Comparison of ENCODE assay signal across 8 cellular contexts in the genomic region with DNA sequence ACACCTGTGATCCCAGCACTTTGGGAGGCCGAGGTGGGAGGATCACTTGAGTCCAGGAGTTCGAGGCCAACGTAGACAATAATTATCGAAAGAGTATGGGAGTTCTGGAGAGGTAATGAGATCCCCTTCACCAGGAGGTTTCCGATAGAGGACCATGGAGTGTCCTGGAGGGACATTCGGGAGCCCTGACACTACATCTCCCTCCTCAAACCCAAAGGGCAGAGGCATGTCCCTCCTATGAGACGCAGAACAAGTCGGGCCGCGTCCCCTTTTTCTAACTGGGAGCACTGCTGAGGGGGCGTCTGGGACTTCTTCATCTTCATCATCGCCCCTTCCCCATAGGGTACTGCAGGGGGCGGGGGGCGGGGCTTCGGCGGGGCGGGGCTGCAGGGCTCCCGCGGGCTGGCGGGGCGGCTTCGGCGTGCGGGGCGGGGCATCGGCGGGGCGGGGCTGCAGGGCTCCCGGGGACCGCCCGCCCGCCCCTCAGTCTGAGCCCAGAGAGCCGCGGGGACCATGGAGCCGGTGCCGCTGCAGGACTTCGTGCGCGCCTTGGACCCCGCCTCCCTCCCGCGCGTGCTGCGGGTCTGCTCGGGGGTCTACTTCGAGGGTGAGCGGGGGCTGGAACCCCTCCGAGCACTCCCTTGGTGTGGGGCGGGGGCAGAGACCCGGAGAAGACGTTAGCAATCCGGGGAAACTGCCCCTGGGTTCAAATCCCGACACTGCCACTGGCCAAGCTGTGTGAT. TPM values are rescaled to one million over a fixed set of nuclear protein-coding genes. Genes with fewer than 3 reads are reported as not detected.
DNase-seq lines count a peak whose midpoint lies in the region; ATAC-seq and TF ChIP-seq lines count a peak whose summit lies in the region.

A gene (plus strand): TSS at position 486 of the 743 bp plus-strand sequence. CDS start 28 bp downstream, at position 514.

- WGBS in esophagus squamous epithelium, 2 donors: 45 to 65% methylated on average over 7 to 11 of the region's 53 CpGs

- peak in 2 of 4 donors; percentile 52 to 91 for TF ChIP-seq POLR2A in esophagus squamous epithelium (IDR thresholded peaks at IDR 0.05)

- H3K4me1 Mint-ChIP-seq in activated T-cell treated with anti-CD3 and anti-CD28 coated beads, Interleukin-2, amount 50 U/mL, for 4 hours (ENCODE audit: low read depth): peaks cover 59% of the 10 kb centered on the region
- peaks cover 29 to 70% (median 48%) of the 10 kb centered on the region in 7 donors for H3K4me1 Mint-ChIP-seq in naive thymus-derived CD4-positive, alpha-beta T cell
- H3K4me1 Mint-ChIP-seq in stimulated activated memory B cell treated with anti-CD40 and anti-IgM and Interleukin-4, amounts not matched to agents 10 μg/mL and 1 μg/mL and 100 μg/mL, for 72 hours: peaks cover 65% of the 10 kb centered on the region

- H3K36me3 ChIP-seq in esophagus squamous epithelium: no peaks in the 10 kb centered on the region
- H3K36me3 ChIP-seq in naive thymus-derived CD4-positive, alpha-beta T cell (ENCODE audit: control insufficient read depth in 2 of 3, insufficient read depth in 3 of 3, low read length in 3 of 3): peaks cover 0 to 22% (median 0%) of the 10 kb centered on the region in 3 experiments

- H3K9me3 Mint-ChIP-seq in activated T-cell treated with anti-CD3 and anti-CD28 coated beads, Interleukin-2, amount 50 U/mL, for 4 hours: no peaks in the 10 kb centered on the region
- no peaks in the 10 kb centered on the region for H3K9me3 Mint-ChIP-seq in naive thymus-derived CD4-positive, alpha-beta T cell
- H3K9me3 Mint-ChIP-seq in stimulated activated memory B cell treated with anti-CD40 and anti-IgM and Interleukin-4, amounts not matched to agents 10 μg/mL and 1 μg/mL and 100 μg/mL, for 72 hours: no peaks in the 10 kb centered on the region

- no peak for TF ChIP-seq CTCF in GM20000 (IDR thresholded peaks at IDR 0.05; ENCODE audit: extremely low read depth, missing control alignments)
- TF ChIP-seq CTCF in esophagus squamous epithelium (IDR thresholded peaks at IDR 0.05): no peak

- peak within 1 kb of the TSS; percentile 49 to 77 (median 66) for H3K4me3 ChIP-seq in esophagus squamous epithelium
- H3K4me3 ChIP-seq in naive thymus-derived CD4-positive, alpha-beta T cell (ENCODE audit: low read length): peak within 1 kb of the TSS; percentile 87

- peak within 1 kb of the TSS; percentile 81 to 96 (median 91) for H3K27ac Mint-ChIP-seq in naive thymus-derived CD4-positive, alpha-beta T cell
- H3K27ac Mint-ChIP-seq in stimulated activated memory B cell treated with anti-CD40 and anti-IgM and Interleukin-4, amounts not matched to agents 10 μg/mL and 1 μg/mL and 100 μg/mL, for 72 hours: peak within 1 kb of the TSS; percentile 93

- POLR2A ChIA-PET in naive thymus-derived CD4-positive, alpha-beta T cell (lab: Charles Lee): interaction anchor here (1.0 to 4.2 kb wide), 6 partner anchors 14 to 109 kb away, joined by 3 to 36 read pairs (median 4); no protein-coding TSS in a partner anchor

- DNase-seq in ACHN (peak; percentile 22), GM20000 (ENCODE audit: low spot score) (peak; percentile 93), OCI-M1 (lab: John Stamatoyannopoulos, UW) (peak; percentile 78), esophagus squamous epithelium (lab: John Stamatoyannopoulos, UW) (no peak), NCI-H1105 (lab: John Stamatoyannopoulos, UW) (no peak)
- peak; percentile 75 for DNase-seq in activated T-cell treated with anti-CD3 and anti-CD28 coated beads, Interleukin-2, amount 50 U/mL, for 4 hours
- DNase-seq in naive thymus-derived CD4-positive, alpha-beta T cell: peak; percentile 46 to 81 (median 67)

- H3K27me3 ChIP-seq in esophagus squamous epithelium: no peaks in the 10 kb centered on the region
- H3K27me3 ChIP-seq in naive thymus-derived CD4-positive, alpha-beta T cell (ENCODE audit: control insufficient read depth in 2 of 2, insufficient read depth in 2 of 2, low read length in 2 of 2): no peaks in the 10 kb centered on the region

- CTCF ChIA-PET in naive thymus-derived CD4-positive, alpha-beta T cell (lab: Charles Lee): no interaction called here

- in situ Hi-C loops in ACHN (cut with HindIII; ENCODE audit: low pct_ligation_motif_present, low pct_unique_long_range_greater_than_20kb, low sequenced_read_pairs): no loop called here

- no peaks in the 10 kb centered on the region for H3K27me3 Mint-ChIP-seq in activated T-cell treated with anti-CD3 and anti-CD28 coated beads, Interleukin-2, amount 50 U/mL, for 4 hours (ENCODE audit: low read depth)
- H3K27me3 Mint-ChIP-seq in naive thymus-derived CD4-positive, alpha-beta T cell: no peaks in the 10 kb centered on the region
- H3K27me3 Mint-ChIP-seq in stimulated activated memory B cell treated with anti-CD40 and anti-IgM and Interleukin-4, amounts not matched to agents 10 μg/mL and 1 μg/mL and 100 μg/mL, for 72 hours: no peaks in the 10 kb centered on the region

- peak within 1 kb of the TSS; percentile 58 to 86 (median 76) for H3K27ac ChIP-seq in esophagus squamous epithelium
- H3K27ac ChIP-seq in naive thymus-derived CD4-positive, alpha-beta T cell (ENCODE audit: low read depth, low read length): peak within 1 kb of the TSS; percentile 79

- no peaks in the 10 kb centered on the region for H3K9me3 ChIP-seq in esophagus squamous epithelium
- no peaks in the 10 kb centered on the region for H3K9me3 ChIP-seq in naive thymus-derived CD4-positive, alpha-beta T cell (ENCODE audit: control insufficient read depth in 2 of 3, low read length in 3 of 3)

- intact Hi-C loops in esophagus squamous epithelium (cut with DNase I): no loop called here
- intact Hi-C loops in naive thymus-derived CD4-positive, alpha-beta T cell (cut with micrococcal nuclease): loop anchor here (1.0 to 5.0 kb wide), 5 partner anchors 15 to 681 kb away; a partner anchor contains a TSS

- peak within 1 kb of the TSS; percentile 89 for H3K4me3 Mint-ChIP-seq in activated T-cell treated with anti-CD3 and anti-CD28 coated beads, Interleukin-2, amount 50 U/mL, for 4 hours
- peak within 1 kb of the TSS; percentile 89 to 99 (median 98) for H3K4me3 Mint-ChIP-seq in naive thymus-derived CD4-positive, alpha-beta T cell
- peak within 1 kb of the TSS; percentile 98 for H3K4me3 Mint-ChIP-seq in stimulated activated memory B cell treated with anti-CD40 and anti-IgM and Interleukin-4, amounts not matched to agents 10 μg/mL and 1 μg/mL and 100 μg/mL, for 72 hours

- H3K4me1 ChIP-seq in esophagus squamous epithelium: peaks cover 0 to 48% (median 26%) of the 10 kb centered on the region in 3 donors
- peaks cover 34 to 39% of the 10 kb centered on the region in 2 donors for H3K4me1 ChIP-seq in naive thymus-derived CD4-positive, alpha-beta T cell (ENCODE audit: control insufficient read depth in 2 of 2, insufficient read depth in 2 of 2, low read length in 2 of 2)

- peak; percentile 86 to 90 for ATAC-seq in activated T-cell treated with anti-CD3 and anti-CD28 coated beads, Interleukin-2, amount 50 U/mL, for 4 hours
- peak; percentile 81 for ATAC-seq in naive thymus-derived CD4-positive, alpha-beta T cell
- ATAC-seq in stimulated activated memory B cell treated with anti-CD40 and anti-IgM and Interleukin-4, amounts not matched to agents 10 μg/mL and 1 μg/mL and 100 μg/mL, for 72 hours: peak; percentile 80

- peaks cover 2% of the 10 kb centered on the region for H3K36me3 Mint-ChIP-seq in activated T-cell treated with anti-CD3 and anti-CD28 coated beads, Interleukin-2, amount 50 U/mL, for 4 hours (ENCODE audit: insufficient read depth)
- peaks cover 0 to 11% (median 5%) of the 10 kb centered on the region in 5 donors for H3K36me3 Mint-ChIP-seq in naive thymus-derived CD4-positive, alpha-beta T cell
- peaks cover 28% of the 10 kb centered on the region for H3K36me3 Mint-ChIP-seq in stimulated activated memory B cell treated with anti-CD40 and anti-IgM and Interleukin-4, amounts not matched to agents 10 μg/mL and 1 μg/mL and 100 μg/mL, for 72 hours

RNA-seq across cellular contexts. Expression of the gene that starts here (rescaled TPM):
- total RNA-seq in activated T-cell treated with anti-CD3 and anti-CD28 coated beads, Interleukin-2, amount 50 U/mL, for 4 hours: 10 to 100 TPM in 1 of 3 donors, 1 to 10 TPM in 2; 7.5 to 14.2 (median 9.9) TPM
- total RNA-seq in esophagus squamous epithelium: 10 to 100 TPM in 2 of 4 donors, 1 to 10 TPM in 2; 2.0 to 13.9 (median 8.6) TPM
- 100 to 1,000 TPM in 1 of 5 experiments, 10 to 100 TPM in 4; 48.8 to 234 (median 72.3) TPM for total RNA-seq in naive thymus-derived CD4-positive, alpha-beta T cell
- 10 to 100 TPM; 24.8 to 97.1 TPM for polyA plus RNA-seq in naive thymus-derived CD4-positive, alpha-beta T cell

Comparison
In these comparisons a context has a peak if more than half of its experiments do, and no peak if none do; other contexts are left out.
1. DNase-seq: peak in ACHN (single experiment), GM20000 (single experiment), OCI-M1 (single experiment), activated T-cell treated with anti-CD3 and anti-CD28 coated beads, Interleukin-2, amount 50 U/mL, for 4 hours (single experiment) and naive thymus-derived CD4-positive, alpha-beta T cell (9 of 9); none in esophagus squamous epithelium (single experiment) and NCI-H1105 (single experiment).
2. Peak in every context shown above with its lines, with median percentiles within 50 percentile points of each other: ATAC-seq and H3K4me3 Mint-ChIP-seq.